ENCODE assay signal across 25 cellular contexts in the genomic region with DNA sequence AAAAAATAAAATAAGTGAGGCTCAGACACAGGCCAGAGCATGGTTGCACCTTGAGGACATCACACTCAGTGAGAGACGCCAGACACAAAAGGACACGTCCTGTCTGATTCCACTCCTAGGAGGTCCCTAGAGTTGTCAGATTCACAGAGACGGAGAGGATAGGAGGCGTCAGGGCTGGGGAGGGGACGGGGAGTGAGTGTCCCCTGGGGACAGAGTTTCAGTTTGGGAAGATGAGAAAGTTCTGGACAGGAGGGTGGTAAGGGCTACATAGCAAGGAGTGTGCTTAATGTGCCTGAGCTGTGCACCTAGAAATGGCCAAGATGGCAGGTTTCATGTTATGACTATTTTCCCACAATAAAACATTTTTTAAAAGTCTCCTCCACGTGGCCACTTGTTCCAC. TPM values are rescaled to one million over a fixed set of nuclear protein-coding genes. Genes with fewer than 3 reads are reported as not detected.
"Had no signal": no experiment of that assay in that cellular context is flagged by ENCODE, and none has a peak within 500 bp of the region (broad histone marks: within the 10 kb centered on the region; RNA-seq: fewer than 3 reads in every experiment).

No MANE protein-coding gene starts in this region.

- ATAC-seq: activated CD8-positive, alpha-beta T cell treated with anti-CD3 and anti-CD28 coated beads for 36 hours; activated naive CD8-positive, alpha-beta T cell treated with anti-CD3 and anti-CD28 coated beads, Interleukin-2, amount 50 U/mL, for 24 hours; body of pancreas; heart right ventricle; left lobe of liver; naive thymus-derived CD4-positive, alpha-beta T cell; pancreas; psoas muscle had no signal

- H3K36me3 ChIP-seq: pancreas had no signal

- H3K27ac ChIP-seq: body of pancreas, heart right ventricle, pancreas, psoas muscle, right atrium auricular region, thoracic aorta, upper lobe of left lung had no signal

- H3K9me3 Mint-ChIP-seq: activated CD8-positive, alpha-beta T cell treated with anti-CD3 and anti-CD28 coated beads for 36 hours; activated naive CD8-positive, alpha-beta T cell treated with anti-CD3 and anti-CD28 coated beads, Interleukin-2, amount 50 U/mL, for 24 hours; activated T-helper 1 cell treated with anti-CD3 and anti-CD28 coated beads, Interleukin-12 subunit alpha, Interleukin-12 subunit beta, Interleukin-2, Interleukin-4 antibody, amounts not matched to agents 30 ng/mL and 10 ng/mL and 1 ng/mL, durations not matched to agents 14 hours and 24 hours and 36 hours; dendritic cell treated with granulocyte-macrophage colony-stimulating factor and Interleukin-4, amounts not matched to agents 40 ng/mL and 50 ng/mL, for 4 days had no signal

- H3K27ac Mint-ChIP-seq: activated CD8-positive, alpha-beta T cell treated with anti-CD3 and anti-CD28 coated beads for 36 hours; activated naive CD8-positive, alpha-beta T cell treated with anti-CD3 and anti-CD28 coated beads, Interleukin-2, amount 50 U/mL, for 24 hours; activated T-helper 1 cell treated with anti-CD3 and anti-CD28 coated beads, Interleukin-12 subunit alpha, Interleukin-12 subunit beta, Interleukin-2, Interleukin-4 antibody, amounts not matched to agents 30 ng/mL and 10 ng/mL and 1 ng/mL, durations not matched to agents 14 hours and 24 hours and 36 hours; dendritic cell treated with granulocyte-macrophage colony-stimulating factor and Interleukin-4, amounts not matched to agents 40 ng/mL and 50 ng/mL, for 4 days had no signal

- H3K4me3 Mint-ChIP-seq: activated CD8-positive, alpha-beta T cell treated with anti-CD3 and anti-CD28 coated beads for 36 hours; activated naive CD8-positive, alpha-beta T cell treated with anti-CD3 and anti-CD28 coated beads, Interleukin-2, amount 50 U/mL, for 24 hours; activated T-helper 1 cell treated with anti-CD3 and anti-CD28 coated beads, Interleukin-12 subunit alpha, Interleukin-12 subunit beta, Interleukin-2, Interleukin-4 antibody, amounts not matched to agents 30 ng/mL and 10 ng/mL and 1 ng/mL, durations not matched to agents 14 hours and 24 hours and 36 hours; dendritic cell treated with granulocyte-macrophage colony-stimulating factor and Interleukin-4, amounts not matched to agents 40 ng/mL and 50 ng/mL, for 4 days had no signal

- H3K9me3 ChIP-seq: body of pancreas, heart right ventricle, pancreas, psoas muscle, right atrium auricular region, thoracic aorta, upper lobe of left lung had no signal

- H3K4me3 ChIP-seq: body of pancreas, heart right ventricle, lung, pancreas, psoas muscle, right atrium auricular region, thoracic aorta, upper lobe of left lung had no signal

- H3K4me1 ChIP-seq: pancreas, psoas muscle had no signal

- DNase-seq: activated CD4-positive, alpha-beta T cell treated with anti-CD3 and anti-CD28 coated beads for 48 hours; activated CD8-positive, alpha-beta T cell treated with anti-CD3 and anti-CD28 coated beads for 36 hours; activated gamma-delta T cell; activated naive CD4-positive, alpha-beta T cell treated with anti-CD3 and anti-CD28 coated beads, Interleukin-2, amount 50 U/mL, for 16 hours; activated naive CD8-positive, alpha-beta T cell treated with anti-CD3 and anti-CD28 coated beads, Interleukin-2, amount 50 U/mL, for 24 hours; body of pancreas; effector CD4-positive, alpha-beta T cell; heart right ventricle; naive thymus-derived CD4-positive, alpha-beta T cell; psoas muscle; stimulated activated CD4-positive, alpha-beta T cell treated with anti-CD3 and anti-CD28 coated beads, Interleukin-4, amount 100 ng/mL, for 24 hours; stimulated activated naive CD4-positive, alpha-beta T cell treated with Interleukin-2 at 50 U/mL for 16 hours; upper lobe of left lung had no signal

RNA-seq across cellular contexts. Expression of gene GRIN3B, which starts 2.2 kb away (rescaled TPM):
- total RNA-seq: activated T-helper 1 cell treated with anti-CD3 and anti-CD28 coated beads, Interleukin-12 subunit alpha, Interleukin-12 subunit beta, Interleukin-2, Interleukin-4 antibody, amounts not matched to agents 30 ng/mL and 10 ng/mL and 1 ng/mL, durations not matched to agents 14 hours and 24 hours and 36 hours; cardiac septum; left lobe of liver; pancreas; T-helper 1 cell treated with Interleukin-12 subunit alpha and Interleukin-12 subunit beta and Interleukin-4 antibody, amounts not matched to agents 30 ng/mL and 1 ng/mL, for 36 hours had no signal
- polyA plus RNA-seq: naive thymus-derived CD4-positive, alpha-beta T cell had no signal

RNA-seq across cellular contexts. Expression of gene RNU6-2, which starts 23.3 kb away (rescaled TPM):
- total RNA-seq: activated CD8-positive, alpha-beta T cell treated with anti-CD3 and anti-CD28 coated beads for 36 hours; activated T-helper 1 cell treated with anti-CD3 and anti-CD28 coated beads, Interleukin-12 subunit alpha, Interleukin-12 subunit beta, Interleukin-2, Interleukin-4 antibody, amounts not matched to agents 30 ng/mL and 10 ng/mL and 1 ng/mL, durations not matched to agents 14 hours and 24 hours and 36 hours; body of pancreas; cardiac septum; epithelial cell of proximal tubule; fibroblast of lung; heart right ventricle; kidney epithelial cell; left lobe of liver; lung; naive thymus-derived CD4-positive, alpha-beta T cell; pancreas; psoas muscle; right atrium auricular region; T-helper 1 cell treated with Interleukin-12 subunit alpha and Interleukin-12 subunit beta and Interleukin-4 antibody, amounts not matched to agents 30 ng/mL and 1 ng/mL, for 36 hours; thoracic aorta; upper lobe of left lung had no signal
- polyA plus RNA-seq: fibroblast of lung; heart right ventricle; lung; naive thymus-derived CD4-positive, alpha-beta T cell; pancreas; psoas muscle had no signal
